Comparison of ENCODE assay signal across 13 cellular contexts in the genomic region with DNA sequence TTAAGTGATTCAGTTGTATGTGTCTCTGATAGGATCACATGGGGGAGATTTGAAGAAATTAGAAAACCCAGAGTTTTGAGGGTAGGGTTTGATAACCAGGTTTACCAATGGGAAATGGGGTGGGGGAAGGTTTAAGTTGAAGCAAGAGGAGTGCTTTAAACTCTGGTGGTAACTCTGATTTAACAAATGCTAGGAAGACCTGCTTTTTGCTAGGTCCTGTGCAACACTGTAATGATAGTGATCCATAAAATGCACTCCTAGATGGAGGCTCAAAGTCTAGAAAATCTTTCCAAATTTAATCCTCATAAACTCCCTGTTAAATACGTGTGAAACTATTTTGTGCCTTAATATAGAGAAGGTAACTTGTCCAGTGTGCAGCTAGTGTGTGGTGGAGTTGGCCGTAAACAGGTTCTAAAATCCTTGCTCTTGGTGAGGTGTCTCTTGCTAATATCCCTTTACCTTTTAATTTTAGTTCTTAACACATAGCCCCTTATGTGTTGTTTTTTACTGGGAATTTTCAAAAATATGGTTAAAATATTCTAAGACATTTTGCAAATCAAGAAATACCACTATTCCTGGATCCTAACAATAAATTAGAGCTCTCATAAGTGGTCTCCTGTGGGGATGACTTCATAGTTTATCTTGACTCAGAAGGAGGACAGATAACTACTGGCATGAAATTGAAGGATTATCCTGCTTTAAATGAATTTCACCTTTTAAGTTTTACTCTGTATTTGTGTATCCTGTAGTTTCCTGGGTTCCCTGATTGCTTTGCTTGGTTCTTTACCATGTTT. TPM values are rescaled to one million over a fixed set of nuclear protein-coding genes. Genes with fewer than 3 reads are reported as not detected.
DNase-seq lines count a peak whose midpoint lies in the region; ATAC-seq and TF ChIP-seq lines count a peak whose summit lies in the region.
"Had no signal": no experiment of that assay in that cellular context is flagged by ENCODE, and none has a peak within 500 bp of the region (broad histone marks: within the 10 kb centered on the region; RNA-seq: fewer than 3 reads in every experiment).

No MANE protein-coding gene starts in this region.

- POLR2A ChIA-PET in MCF 10A (lab: Yijun Ruan, JAX): interaction anchor here (0.6 to 3.3 kb wide), 4 partner anchors 15 to 1353 kb away, joined by 3 to 20 read pairs (median 4); a partner anchor contains a TSS
- POLR2A ChIA-PET in activated CD4-positive, alpha-beta memory T cell treated with anti-CD3 and anti-CD28 coated beads for 36 hours (lab: Charles Lee): interaction anchor here (1.8 kb wide), 1 partner anchor 26 kb away, joined by 7 read pairs; a partner anchor contains a TSS

- H3K27ac Mint-ChIP-seq in MCF 10A (ENCODE audit: low read depth, unreplicated experiment) (no peak overlapping the region), type B pancreatic cell (no peak overlapping the region)
- H3K27ac Mint-ChIP-seq in activated CD4-positive, alpha-beta memory T cell treated with anti-CD3 and anti-CD28 coated beads for 36 hours: peak overlapping the region; percentile 95

- BruUV-seq in MCF 10A (replicated peaks; lab: Mats Ljungman, UMichigan): no TSS peak

- H3K9me3 Mint-ChIP-seq in MCF 10A (ENCODE audit: unreplicated experiment) (no peaks in the 10 kb centered on the region), type B pancreatic cell (no peaks in the 10 kb centered on the region)
- H3K9me3 Mint-ChIP-seq in activated CD4-positive, alpha-beta memory T cell treated with anti-CD3 and anti-CD28 coated beads for 36 hours: no peaks in the 10 kb centered on the region

- peaks cover 0 to 14% of the 10 kb centered on the region in 2 donors for H3K4me1 ChIP-seq in breast epithelium
- H3K4me1 ChIP-seq in iPS-20b (ENCODE audit: insufficient read depth, low read length): peaks cover 9% of the 10 kb centered on the region; the same call in 1 of the 2 replicates

- H3K36me3 Mint-ChIP-seq in MCF 10A (ENCODE audit: insufficient read depth, unreplicated experiment) (peaks cover 90% of the 10 kb centered on the region), type B pancreatic cell (peaks cover 44% of the 10 kb centered on the region)
- peaks cover 65% of the 10 kb centered on the region for H3K36me3 Mint-ChIP-seq in activated CD4-positive, alpha-beta memory T cell treated with anti-CD3 and anti-CD28 coated beads for 36 hours

- peaks cover 25% of the 10 kb centered on the region for H3K4me1 Mint-ChIP-seq in MCF 10A (ENCODE audit: insufficient read depth, unreplicated experiment)
- peaks cover 50% of the 10 kb centered on the region for H3K4me1 Mint-ChIP-seq in activated CD4-positive, alpha-beta memory T cell treated with anti-CD3 and anti-CD28 coated beads for 36 hours (ENCODE audit: low read depth)
- H3K4me1 Mint-ChIP-seq in type B pancreatic cell (ENCODE audit: unreplicated experiment): peaks cover 20% of the 10 kb centered on the region

- no peak overlapping the region for H3K27ac ChIP-seq in breast epithelium
- no peak overlapping the region for H3K27ac ChIP-seq in iPS-20b (ENCODE audit: low read length)
- H3K27ac ChIP-seq: colonic mucosa, esophagus squamous epithelium had no signal

- H3K4me3 ChIP-seq in breast epithelium (no peak overlapping the region), iPS-20b (ENCODE audit: low read length) (peak overlapping the region; percentile 94; the same call in 1 of the 2 replicates)
- H3K4me3 ChIP-seq: colonic mucosa, esophagus squamous epithelium had no signal

- H3K9me3 ChIP-seq in breast epithelium: no peaks in the 10 kb centered on the region
- H3K9me3 ChIP-seq in iPS-20b (ENCODE audit: insufficient read depth, low read depth, low read length): no peaks in the 10 kb centered on the region
- H3K9me3 ChIP-seq: colonic mucosa, esophagus squamous epithelium had no signal

- TF ChIP-seq POLR2A in breast epithelium (IDR thresholded peaks at IDR 0.05): no peak

- H3K4me3 Mint-ChIP-seq in MCF 10A (ENCODE audit: unreplicated experiment) (peak overlapping the region; percentile 97), type B pancreatic cell (peak overlapping the region; percentile 52)
- peak overlapping the region; percentile 28 for H3K4me3 Mint-ChIP-seq in activated CD4-positive, alpha-beta memory T cell treated with anti-CD3 and anti-CD28 coated beads for 36 hours

- peak overlapping the region; percentile 64; the same call in 1 of the 2 replicates for H3K9ac ChIP-seq in iPS-20b (ENCODE audit: low read depth, low read length)

- H3K36me3 ChIP-seq in breast epithelium (no peaks in the 10 kb centered on the region), iPS-20b (ENCODE audit: insufficient read depth, low read depth, low read length) (peaks cover 85% of the 10 kb centered on the region)

- no peak for ATAC-seq in HG03175 (IDR thresholded peaks at IDR 0.05; ENCODE audit: unreplicated experiment)

- CTCF ChIA-PET in MCF 10A (lab: Yijun Ruan, JAX): interaction anchor here (0.9 to 1.8 kb wide), 3 partner anchors 19 to 606 kb away, joined by 3 to 4 read pairs (median 4); a partner anchor contains a TSS
- CTCF ChIA-PET in activated CD4-positive, alpha-beta memory T cell treated with anti-CD3 and anti-CD28 coated beads for 36 hours (lab: Charles Lee): interaction anchor here (1.4 kb wide), 1 partner anchor 25 kb away, joined by 3 read pairs; a partner anchor contains a TSS

- H3K27me3 Mint-ChIP-seq in MCF 10A (ENCODE audit: insufficient read depth, unreplicated experiment) (no peaks in the 10 kb centered on the region), type B pancreatic cell (no peaks in the 10 kb centered on the region)
- H3K27me3 Mint-ChIP-seq in activated CD4-positive, alpha-beta memory T cell treated with anti-CD3 and anti-CD28 coated beads for 36 hours: no peaks in the 10 kb centered on the region

- H3K27me3 ChIP-seq in breast epithelium (no peaks in the 10 kb centered on the region), iPS-20b (ENCODE audit: insufficient read depth, low read length) (no peaks in the 10 kb centered on the region)
- H3K27me3 ChIP-seq: colonic mucosa, esophagus squamous epithelium had no signal

- intact Hi-C loops in MCF 10A (cut with micrococcal nuclease) (loop anchor here (5.0 kb wide), 1 partner anchor 607 kb away; no protein-coding TSS in a partner anchor), breast epithelium (cut with DNase I; ENCODE audit: low total_unique reads) (no loop called here)
- intact Hi-C loops in activated CD4-positive, alpha-beta memory T cell treated with anti-CD3 and anti-CD28 coated beads for 36 hours (cut with micrococcal nuclease): loop anchor here (5.0 kb wide), 2 partner anchors 197 to 592 kb away; no protein-coding TSS in a partner anchor

- TF ChIP-seq CTCF in MCF 10A (IDR thresholded peaks at IDR 0.05; ENCODE audit: unreplicated experiment): no peak
- no peak for TF ChIP-seq CTCF in breast epithelium (IDR thresholded peaks at IDR 0.05)
- TF ChIP-seq CTCF in type B pancreatic cell (conservative IDR thresholded peaks at IDR 0.05): no peak

- DNase-seq in MCF 10A (ENCODE audit: unreplicated experiment) (no peak), breast epithelium (ENCODE audit: low spot score in 2 of 2) (no peak), type B pancreatic cell (ENCODE audit: extremely low spot score, unreplicated experiment) (no peak), T1000 (lab: John Stamatoyannopoulos, UW) (no peak), kidney tubule cell (ENCODE audit: low spot score) (no peak)
- DNase-seq in activated CD4-positive, alpha-beta memory T cell treated with anti-CD3 and anti-CD28 coated beads for 36 hours: no peak
- DNase-seq: colonic mucosa, DMS79 treated with DMSO at 0.1 percent for 48 hours, esophagus squamous epithelium, NCI-H1930, NCI-H69 had no signal

RNA-seq across cellular contexts. Expression of a gene that starts 4.1 kb away (rescaled TPM):
- total RNA-seq in MCF 10A (2022) (1,508 and 1,646 TPM in 2 replicates), breast epithelium (1,000 to 10,000 TPM in 2 of 3 donors, 100 to 1,000 TPM in 1; 907 to 1,723 (median 1,620) TPM), type B pancreatic cell (ENCODE audit: low replicate concordance) (1,454 and 1,551 TPM in 2 replicates)
- 1,000 to 10,000 TPM; 1,653 to 1,658 TPM for total RNA-seq in activated CD4-positive, alpha-beta memory T cell treated with anti-CD3 and anti-CD28 coated beads for 36 hours

RNA-seq across cellular contexts. Expression of a gene that starts 25.9 kb away (rescaled TPM):
- total RNA-seq in MCF 10A (2022) (175 and 214 TPM in 2 replicates), breast epithelium (10 to 100 TPM; 53.4 to 84.6 (median 63.1) TPM), type B pancreatic cell (ENCODE audit: low replicate concordance) (158 and 166 TPM in 2 replicates)
- total RNA-seq in activated CD4-positive, alpha-beta memory T cell treated with anti-CD3 and anti-CD28 coated beads for 36 hours: 10 to 100 TPM; 74.3 to 76.6 TPM

Comparison
In these comparisons a context has a peak if more than half of its experiments do, and no peak if none do; other contexts are left out.
1. H3K4me3 Mint-ChIP-seq: peak in every context shown above with its lines; median percentile 97 in MCF 10A; 52 in type B pancreatic cell; 28 in activated CD4-positive, alpha-beta memory T cell treated with anti-CD3 and anti-CD28 coated beads for 36 hours.